Comparison of ENCODE assay signal across 12 cellular contexts in genomic region chr4:37762294-37763163, GRCh38.
DNase-seq lines count a peak whose midpoint lies in the region; ATAC-seq and TF ChIP-seq lines count a peak whose summit lies in the region.
"Had no signal": no experiment of that assay in that cellular context is flagged by ENCODE, and none has a peak within 500 bp of the region (broad histone marks: within the 10 kb centered on the region; RNA-seq: fewer than 3 reads in every experiment).

No MANE protein-coding gene starts in this region.

- no peak overlapping the region for H3K27ac ChIP-seq in brain microvascular endothelial cell
- H3K27ac ChIP-seq: gastroesophageal sphincter had no signal

- in situ Hi-C loops in brain microvascular endothelial cell (cut with HindIII; ENCODE audit: low pct_ligation_motif_present, low sequenced_read_pairs): no loop called here

- H3K4me3 Mint-ChIP-seq in nephron progenitor cell: no peak overlapping the region
- H3K4me3 Mint-ChIP-seq: activated naive CD8-positive, alpha-beta T cell treated with anti-CD3 and anti-CD28 coated beads for 36 hours; T-helper 1 cell treated with Interleukin-12 subunit alpha and Interleukin-12 subunit beta and Interleukin-4 antibody, amounts not matched to agents 30 μg/mL and 1 μg/mL, for 36 hours had no signal

- H3K36me3 Mint-ChIP-seq in nephron progenitor cell (ENCODE audit: low read depth): no peaks in the 10 kb centered on the region
- H3K36me3 Mint-ChIP-seq: activated naive CD8-positive, alpha-beta T cell treated with anti-CD3 and anti-CD28 coated beads for 36 hours had no signal

- TF ChIP-seq CTCF in brain microvascular endothelial cell (IDR thresholded peaks at IDR 0.05; ENCODE audit: low read depth, low read length, missing control alignments) (no peak), nephron progenitor cell (IDR thresholded peaks at IDR 0.05) (no peak)

- peak overlapping the region; percentile 78 for H3K27ac Mint-ChIP-seq in nephron progenitor cell
- H3K27ac Mint-ChIP-seq: activated naive CD8-positive, alpha-beta T cell treated with anti-CD3 and anti-CD28 coated beads for 36 hours; T-helper 1 cell treated with Interleukin-12 subunit alpha and Interleukin-12 subunit beta and Interleukin-4 antibody, amounts not matched to agents 30 μg/mL and 1 μg/mL, for 36 hours had no signal

- peaks cover 11% of the 10 kb centered on the region for H3K4me1 Mint-ChIP-seq in nephron progenitor cell

- no peaks in the 10 kb centered on the region for H3K27me3 Mint-ChIP-seq in nephron progenitor cell (ENCODE audit: low read depth, poor library complexity)
- H3K27me3 Mint-ChIP-seq: activated naive CD8-positive, alpha-beta T cell treated with anti-CD3 and anti-CD28 coated beads for 36 hours had no signal

- ATAC-seq in GM19455 (IDR thresholded peaks at IDR 0.05; ENCODE audit: unreplicated experiment): no peak
- ATAC-seq in HG03280 (IDR thresholded peaks at IDR 0.05; ENCODE audit: unreplicated experiment): no peak
- ATAC-seq in GM18519 (IDR thresholded peaks at IDR 0.05; ENCODE audit: low FRiP score, unreplicated experiment): no peak
- ATAC-seq: gastroesophageal sphincter had no signal

- H3K36me3 ChIP-seq in brain microvascular endothelial cell (replicated peaks): no peaks in the 10 kb centered on the region
- H3K36me3 ChIP-seq: gastroesophageal sphincter had no signal

- H3K27me3 ChIP-seq in brain microvascular endothelial cell (replicated peaks): no peaks in the 10 kb centered on the region
- H3K27me3 ChIP-seq: gastroesophageal sphincter had no signal

- H3K4me3 ChIP-seq in brain microvascular endothelial cell (ENCODE audit: low read depth, low read length): no peak overlapping the region
- H3K4me3 ChIP-seq: gastroesophageal sphincter had no signal

- H3K9me3 Mint-ChIP-seq in nephron progenitor cell: no peaks in the 10 kb centered on the region
- H3K9me3 Mint-ChIP-seq: activated naive CD8-positive, alpha-beta T cell treated with anti-CD3 and anti-CD28 coated beads for 36 hours; T-helper 1 cell treated with Interleukin-12 subunit alpha and Interleukin-12 subunit beta and Interleukin-4 antibody, amounts not matched to agents 30 μg/mL and 1 μg/mL, for 36 hours had no signal

- peak; percentile 34 for DNase-seq in DMS 273 (lab: John Stamatoyannopoulos, UW; ENCODE audit: unreplicated experiment)
- DNase-seq in DMS 273 treated with DMSO at 0.1 percent for 48 hours (lab: John Stamatoyannopoulos, UW): no peak
- DNase-seq in Kasumi-1 (lab: John Stamatoyannopoulos, UW): peak; percentile 36 to 38
- peak; percentile 52 for DNase-seq in brain microvascular endothelial cell
- no peak for DNase-seq in nephron progenitor cell
- DNase-seq: activated naive CD8-positive, alpha-beta T cell treated with anti-CD3 and anti-CD28 coated beads for 36 hours; NCI-H1436 had no signal

Comparison
In these comparisons a context has a peak if more than half of its experiments do, and no peak if none do; other contexts are left out.
1. DNase-seq: peak in DMS 273 (single experiment), Kasumi-1 (2 of 2) and brain microvascular endothelial cell (single experiment); none in DMS 273 treated with DMSO at 0.1 percent for 48 hours (single experiment) and nephron progenitor cell (single experiment).